Comparison of ENCODE assay signal across 18 cellular contexts in genomic region chr1:86516366-86516765, GRCh38. TPM values are rescaled to one million over a fixed set of nuclear protein-coding genes. Genes with fewer than 3 reads are reported as not detected.
DNase-seq lines count a peak whose midpoint lies in the region; ATAC-seq, FAIRE-seq and TF ChIP-seq lines count a peak whose summit lies in the region.
"Had no signal": no experiment of that assay in that cellular context is flagged by ENCODE, and none has a peak within 500 bp of the region (broad histone marks: within the 10 kb centered on the region; RNA-seq: fewer than 3 reads in every experiment).

No MANE protein-coding gene starts in this region.

- H3K36me3 ChIP-seq in bronchial epithelial cell (ENCODE audit: control insufficient read depth, insufficient read depth, low read length): no peaks in the 10 kb centered on the region
- no peaks in the 10 kb centered on the region for H3K36me3 ChIP-seq in hepatocyte (replicated peaks; ENCODE audit: insufficient read depth, low read depth)

- H3K9me3 ChIP-seq in hepatocyte (ENCODE audit: low read depth): no peaks in the 10 kb centered on the region
- H3K9me3 ChIP-seq: SK-N-SH had no signal

- ATAC-seq in HG03175 (IDR thresholded peaks at IDR 0.05; ENCODE audit: unreplicated experiment): no peak
- ATAC-seq: CD8-positive, alpha-beta T cell had no signal

- no peaks in the 10 kb centered on the region for H4K20me1 ChIP-seq in hepatocyte (ENCODE audit: insufficient read depth, poor library complexity, severe bottlenecking)

- no peak for FAIRE-seq in bronchial epithelial cell (lab: Jason Lieb, UNC)
- FAIRE-seq: GM18507 had no signal

- in situ Hi-C loops in ACHN (cut with HindIII; ENCODE audit: low pct_ligation_motif_present, low pct_unique_long_range_greater_than_20kb, low sequenced_read_pairs): no loop called here

- TF ChIP-seq CTCF in bronchial epithelial cell (IDR thresholded peaks at IDR 0.05; ENCODE audit: insufficient read depth, low read length, severe bottlenecking) (no peak), hepatocyte (IDR thresholded peaks at IDR 0.05; ENCODE audit: poor library complexity) (no peak)

- no peak overlapping the region for H3K4me2 ChIP-seq in hepatocyte
- H3K4me2 ChIP-seq: PC-9, SK-N-SH had no signal

- H3K79me2 ChIP-seq in hepatocyte: no peaks in the 10 kb centered on the region

- 93% methylated on average over 1 of the region's 1 CpG for WGBS in hepatocyte (ENCODE audit: low lambda C conversion rate, missing lambda C conversion rate)

- H3K27me3 ChIP-seq in bronchial epithelial cell (ENCODE audit: control insufficient read depth, insufficient read depth, low read length) (no peaks in the 10 kb centered on the region), hepatocyte (no peaks in the 10 kb centered on the region)

- H2AFZ ChIP-seq in hepatocyte: no peak overlapping the region
- H2AFZ ChIP-seq: PC-9 had no signal

- H3K4me1 ChIP-seq in hepatocyte (ENCODE audit: insufficient read depth): no peaks in the 10 kb centered on the region

- H3K9me2 ChIP-seq in hepatocyte (replicated peaks; ENCODE audit: insufficient read depth): no peaks in the 10 kb centered on the region
- H3K9me2 ChIP-seq: SK-N-SH had no signal

- H3K27ac ChIP-seq in hepatocyte: peak overlapping the region; percentile 75

- no peak overlapping the region for H3K4me3 ChIP-seq in bronchial epithelial cell (ENCODE audit: low read depth, low read length)
- no peak overlapping the region for H3K4me3 ChIP-seq in hepatocyte
- H3K4me3 ChIP-seq: PC-9 had no signal

- DNase-seq in LHCN-M2 (ENCODE audit: low read depth): peak; percentile 4
- DNase-seq in bronchial epithelial cell (ENCODE audit: low read depth): peak; percentile 36
- DNase-seq in hepatocyte (ENCODE audit: low spot score): no peak
- DNase-seq in stimulated activated CD4-positive, alpha-beta T cell treated with anti-CD3 and anti-CD28 coated beads, Interleukin-1b, Interleukin-23, amount 100 ng/mL, for 48 hours: no peak
- no peak for DNase-seq in mucosa of gallbladder (ENCODE audit: low spot score)
- no peak for DNase-seq in ACHN
- DNase-seq: CD8-positive, alpha-beta T cell; DMS 273 treated with DMSO at 0.1 percent for 48 hours; NCI-H1092; NCI-H1694 treated with DMSO at 0.1 percent for 48 hours; PC-9; Right ventricle myocardium superior had no signal

RNA-seq across cellular contexts. Expression of gene CLCA4, which starts 30.5 kb away (rescaled TPM):
- total RNA-seq in LHCN-M2 (2014; rRNA removed) (not detected in 2 replicates), bronchial epithelial cell (12.1 and 45.8 TPM in 2 replicates), hepatocyte (0.07 TPM in 1 of 2 replicates, not detected in the other), mucosa of gallbladder (0.20 TPM)
- not detected for polyA plus RNA-seq in LHCN-M2 (2012)
- 0.22 TPM in 1 of 2 replicates, not detected in the other for polyA plus RNA-seq in hepatocyte
- total RNA-seq: CD8-positive, alpha-beta T cell; PC-9; Right ventricle myocardium superior had no signal
- polyA plus RNA-seq: BJ, SK-N-SH had no signal

RNA-seq across cellular contexts. Expression of gene CLCA1, which starts 47.6 kb away (rescaled TPM):
- total RNA-seq in LHCN-M2 (2014; rRNA removed) (not detected in 2 replicates), bronchial epithelial cell (0.26 TPM in 1 of 2 replicates, not detected in the other), hepatocyte (39.1 and 42.9 TPM in 2 replicates), mucosa of gallbladder (0.37 TPM)
- not detected for polyA plus RNA-seq in LHCN-M2 (2012)
- 2.0 and 3.5 TPM in 2 replicates for polyA plus RNA-seq in hepatocyte
- total RNA-seq: CD8-positive, alpha-beta T cell; HT-29; PC-9; Right ventricle myocardium superior had no signal
- polyA plus RNA-seq: BJ, IgD-negative memory B cell, SK-N-SH had no signal

Comparison
In these comparisons a context has a peak if more than half of its experiments do, and no peak if none do; other contexts are left out.
1. DNase-seq: peak in LHCN-M2 (single experiment) and bronchial epithelial cell (single experiment); none in hepatocyte (single experiment), stimulated activated CD4-positive, alpha-beta T cell treated with anti-CD3 and anti-CD28 coated beads, Interleukin-1b, Interleukin-23, amount 100 ng/mL, for 48 hours (single experiment), mucosa of gallbladder (single experiment) and ACHN (single experiment).
2. RNA of gene CLCA4, which starts 30.5 kb away (total RNA-seq): 12.1 to 45.8 TPM in bronchial epithelial cell; 0.20 TPM in mucosa of gallbladder (single experiment), 0.07 TPM in hepatocyte and not detected in LHCN-M2; every median in the first group is over 10 times any median in the second.
3. RNA of gene CLCA1, which starts 47.6 kb away (total RNA-seq): 39.1 to 42.9 TPM in hepatocyte; 0.37 TPM in mucosa of gallbladder (single experiment), not detected in LHCN-M2 and 0.26 TPM in bronchial epithelial cell; every median in the first group is over 10 times any median in the second.